ENCODE assay signal across 28 cellular contexts in genomic region chr14:35395283-35395682, GRCh38.
"Had no signal": no experiment of that assay in that cellular context is flagged by ENCODE, and none has a peak within 500 bp of the region (broad histone marks: within the 10 kb centered on the region; RNA-seq: fewer than 3 reads in every experiment).

No MANE protein-coding gene starts in this region.

- H3K27ac ChIP-seq: adrenal gland, breast epithelium, SJSA1 had no signal

- DNase-seq: activated CD4-positive, alpha-beta memory T cell treated with anti-CD3 and anti-CD28 coated beads for 36 hours; activated CD4-positive, alpha-beta T cell treated with anti-CD3 and anti-CD28 coated beads, Interleukin-2, amount 10 ng/mL, durations not matched to agents 7 days and 5 days; activated CD4-positive, CD25-positive, alpha-beta regulatory T cell; activated CD8-positive, alpha-beta memory T cell treated with anti-CD3 and anti-CD28 coated beads for 24 hours; activated naive CD4-positive, alpha-beta T cell treated with anti-CD3 and anti-CD28 coated beads, Interleukin-2, amount 50 U/mL, for 16 hours; activated naive CD8-positive, alpha-beta T cell treated with anti-CD3 and anti-CD28 coated beads, Interleukin-2, amount 10 ng/mL, durations not matched to agents 7 days and 5 days; activated T-cell treated with anti-CD3 and anti-CD28 coated beads for 4 hours; anterior cingulate cortex; caudate nucleus; KBM-7; NCI-H1105; NCI-H1436; NCI-H1694 treated with DMSO at 0.1 percent for 48 hours; NCI-H2029 treated with DMSO at 0.1 percent for 48 hours; NCI-H345; NCI-H510A; NCI-H526 treated with DMSO at 0.1 percent for 48 hours; NCI-H82; NK-92 treated with Interleukin-12 subunit alpha and Interleukin-12 subunit beta, amount 100 ng/mL, for 24 hours; PC-3; SHP77; SW 1271 had no signal

- ATAC-seq: PC-3, SK-N-SH treated with all-trans-retinoic acid at 6 μM for 48 hours had no signal

- H3K36me3 ChIP-seq: breast epithelium had no signal

- FAIRE-seq: RCC 7860 had no signal

- H3K27ac Mint-ChIP-seq: activated CD4-positive, alpha-beta memory T cell treated with anti-CD3 and anti-CD28 coated beads for 36 hours; activated CD4-positive, alpha-beta T cell treated with anti-CD3 and anti-CD28 coated beads, Interleukin-2, amount 10 ng/mL, durations not matched to agents 7 days and 5 days; activated naive CD8-positive, alpha-beta T cell treated with anti-CD3 and anti-CD28 coated beads, Interleukin-2, amount 10 ng/mL, durations not matched to agents 7 days and 5 days; T-helper 1 cell treated with Interleukin-12 subunit alpha and Interleukin-12 subunit beta and Interleukin-4 antibody, amounts not matched to agents 30 μg/mL and 1 μg/mL, for 36 hours had no signal

- H3K27me3 ChIP-seq: adrenal gland, breast epithelium, SJSA1 had no signal

- H3K9me3 ChIP-seq: adrenal gland, breast epithelium, SJSA1 had no signal

- H3K4me3 ChIP-seq: adrenal gland, breast epithelium, SJSA1 had no signal

- H3K4me3 Mint-ChIP-seq: activated CD4-positive, alpha-beta memory T cell treated with anti-CD3 and anti-CD28 coated beads for 36 hours; activated CD4-positive, alpha-beta T cell treated with anti-CD3 and anti-CD28 coated beads, Interleukin-2, amount 10 ng/mL, durations not matched to agents 7 days and 5 days; activated naive CD8-positive, alpha-beta T cell treated with anti-CD3 and anti-CD28 coated beads, Interleukin-2, amount 10 ng/mL, durations not matched to agents 7 days and 5 days; T-helper 1 cell treated with Interleukin-12 subunit alpha and Interleukin-12 subunit beta and Interleukin-4 antibody, amounts not matched to agents 30 μg/mL and 1 μg/mL, for 36 hours had no signal

- H3K27me3 Mint-ChIP-seq: activated CD4-positive, alpha-beta memory T cell treated with anti-CD3 and anti-CD28 coated beads for 36 hours; activated CD4-positive, alpha-beta T cell treated with anti-CD3 and anti-CD28 coated beads, Interleukin-2, amount 10 ng/mL, durations not matched to agents 7 days and 5 days; activated naive CD8-positive, alpha-beta T cell treated with anti-CD3 and anti-CD28 coated beads, Interleukin-2, amount 10 ng/mL, durations not matched to agents 7 days and 5 days had no signal

- H3K9me3 Mint-ChIP-seq: activated CD4-positive, alpha-beta memory T cell treated with anti-CD3 and anti-CD28 coated beads for 36 hours; activated CD4-positive, alpha-beta T cell treated with anti-CD3 and anti-CD28 coated beads, Interleukin-2, amount 10 ng/mL, durations not matched to agents 7 days and 5 days; activated naive CD8-positive, alpha-beta T cell treated with anti-CD3 and anti-CD28 coated beads, Interleukin-2, amount 10 ng/mL, durations not matched to agents 7 days and 5 days; T-helper 1 cell treated with Interleukin-12 subunit alpha and Interleukin-12 subunit beta and Interleukin-4 antibody, amounts not matched to agents 30 μg/mL and 1 μg/mL, for 36 hours had no signal
